Comparison of ENCODE assay signal across 30 cellular contexts in genomic region chr13:101346942-101347728, GRCh38.
DNase-seq lines count a peak whose midpoint lies in the region; ATAC-seq lines count a peak whose summit lies in the region.
"Had no signal": no experiment of that assay in that cellular context is flagged by ENCODE, and none has a peak within 500 bp of the region (broad histone marks: within the 10 kb centered on the region; RNA-seq: fewer than 3 reads in every experiment).

No MANE protein-coding gene starts in this region.

- no peaks in the 10 kb centered on the region for H3K36me3 ChIP-seq in CD8-positive, alpha-beta memory T cell (ENCODE audit: insufficient read depth, low read length)
- H3K36me3 ChIP-seq: colonic mucosa, esophagus muscularis mucosa, right lobe of liver, transverse colon had no signal

- peak overlapping the region; percentile 62 for H3K27ac Mint-ChIP-seq in activated T-cell treated with anti-CD3 and anti-CD28 coated beads, Interleukin-2, amount 50 U/mL, for 72 hours
- H3K27ac Mint-ChIP-seq in activated T-cell treated with anti-CD3 and anti-CD28 coated beads, Interleukin-2, amount 50 U/mL, for 24 hours, result no peak overlapping the region
- H3K27ac Mint-ChIP-seq in CD8-positive, alpha-beta memory T cell, result no peak overlapping the region
- H3K27ac Mint-ChIP-seq: activated naive CD8-positive, alpha-beta T cell; B cell; stimulated activated naive CD8-positive, alpha-beta T cell treated with anti-CD3 and anti-CD28 coated beads, Interleukin-15, amount 100 ng/mL, for 72 hours; WTC11 had no signal

- no peak overlapping the region for H3K27ac ChIP-seq in CD8-positive, alpha-beta memory T cell (ENCODE audit: low read depth, low read length)
- H3K27ac ChIP-seq: 22Rv1, colonic mucosa, esophagus muscularis mucosa, HL-60, parathyroid adenoma, right lobe of liver, transverse colon had no signal

- CTCF ChIA-PET in CD8-positive, alpha-beta memory T cell (lab: Charles Lee), result interaction anchor here (0.5 kb wide), 1 partner anchor 1605 kb away, joined by 3 read pairs; no protein-coding TSS in a partner anchor

- no peak overlapping the region for H3K4me3 Mint-ChIP-seq in activated T-cell treated with anti-CD3 and anti-CD28 coated beads, Interleukin-2, amount 50 U/mL, for 72 hours
- no peak overlapping the region for H3K4me3 Mint-ChIP-seq in activated T-cell treated with anti-CD3 and anti-CD28 coated beads, Interleukin-2, amount 50 U/mL, for 24 hours
- H3K4me3 Mint-ChIP-seq in CD8-positive, alpha-beta memory T cell, result no peak overlapping the region
- H3K4me3 Mint-ChIP-seq: activated naive CD8-positive, alpha-beta T cell; B cell; H9; stimulated activated naive CD8-positive, alpha-beta T cell treated with anti-CD3 and anti-CD28 coated beads, Interleukin-15, amount 100 ng/mL, for 72 hours; WTC11 had no signal

- no peaks in the 10 kb centered on the region for H3K36me3 Mint-ChIP-seq in activated T-cell treated with anti-CD3 and anti-CD28 coated beads, Interleukin-2, amount 50 U/mL, for 72 hours (ENCODE audit: insufficient read depth in 2 of 2)
- H3K36me3 Mint-ChIP-seq in activated T-cell treated with anti-CD3 and anti-CD28 coated beads, Interleukin-2, amount 50 U/mL, for 24 hours (ENCODE audit: low read depth), result no peaks in the 10 kb centered on the region
- no peaks in the 10 kb centered on the region for H3K36me3 Mint-ChIP-seq in CD8-positive, alpha-beta memory T cell
- H3K36me3 Mint-ChIP-seq: activated naive CD8-positive, alpha-beta T cell; WTC11 had no signal

- H3K4me1 ChIP-seq in CD8-positive, alpha-beta memory T cell (ENCODE audit: insufficient read depth, low read length), result no peaks in the 10 kb centered on the region
- H3K4me1 ChIP-seq: colonic mucosa, esophagus muscularis mucosa, parathyroid adenoma, right lobe of liver, transverse colon had no signal

- POLR2A ChIA-PET in CD8-positive, alpha-beta memory T cell (lab: Charles Lee), result no interaction called here

- DNase-seq in activated T-cell treated with anti-CD3 and anti-CD28 coated beads, Interleukin-2, amount 50 U/mL, for 72 hours, result no peak
- no peak for DNase-seq in activated T-cell treated with anti-CD3 and anti-CD28 coated beads, Interleukin-2, amount 50 U/mL, for 24 hours
- peak; percentile 75 for DNase-seq in amniotic epithelial cell (ENCODE audit: low read depth)
- peak; percentile 24 for DNase-seq in fibroblast of peridontal ligament (ENCODE audit: extremely low read depth)
- no peak for DNase-seq in CD8-positive, alpha-beta memory T cell
- no peak for DNase-seq in activated CD4-positive, alpha-beta T cell treated with anti-CD3 and anti-CD28 coated beads, Interleukin-2, amount 50 U/mL, for 4 hours
- DNase-seq in LoVo (ENCODE audit: low spot score), result no peak
- DNase-seq: activated CD8-positive, alpha-beta memory T cell treated with anti-CD3 and anti-CD28 coated beads, Interleukin-2, amount 50 U/mL, for 4 hours; colonic mucosa; effector memory CD4-positive, alpha-beta T cell; H9; NCI-H1092 treated with DMSO at 0.1 percent for 48 hours; NCI-H2029; NCI-H226; right lobe of liver; stimulated activated CD4-positive, alpha-beta T cell treated with anti-CD3 and anti-CD28 coated beads, Interleukin-15, amount 100 ng/mL, for 24 hours; stimulated activated naive CD8-positive, alpha-beta T cell treated with anti-CD3 and anti-CD28 coated beads, Interleukin-15, amount 100 ng/mL, for 72 hours; transverse colon had no signal

- H3K27me3 ChIP-seq in CD8-positive, alpha-beta memory T cell (ENCODE audit: insufficient read depth, low read length, poor library complexity, severe bottlenecking), result no peaks in the 10 kb centered on the region
- H3K27me3 ChIP-seq: colonic mucosa, esophagus muscularis mucosa, transverse colon had no signal

- H3K9me3 Mint-ChIP-seq in activated T-cell treated with anti-CD3 and anti-CD28 coated beads, Interleukin-2, amount 50 U/mL, for 72 hours, result peaks cover 0 to 4% of the 10 kb centered on the region in 2 donors
- no peaks in the 10 kb centered on the region for H3K9me3 Mint-ChIP-seq in activated T-cell treated with anti-CD3 and anti-CD28 coated beads, Interleukin-2, amount 50 U/mL, for 24 hours
- H3K9me3 Mint-ChIP-seq in CD8-positive, alpha-beta memory T cell, result peaks cover 0 to 3% (median 0%) of the 10 kb centered on the region in 5 donors

- H3K27me3 Mint-ChIP-seq in activated T-cell treated with anti-CD3 and anti-CD28 coated beads, Interleukin-2, amount 50 U/mL, for 72 hours (ENCODE audit: low read depth), result no peaks in the 10 kb centered on the region
- H3K27me3 Mint-ChIP-seq in activated T-cell treated with anti-CD3 and anti-CD28 coated beads, Interleukin-2, amount 50 U/mL, for 24 hours, result no peaks in the 10 kb centered on the region
- no peaks in the 10 kb centered on the region for H3K27me3 Mint-ChIP-seq in CD8-positive, alpha-beta memory T cell
- H3K27me3 Mint-ChIP-seq: B cell; stimulated activated naive CD8-positive, alpha-beta T cell treated with anti-CD3 and anti-CD28 coated beads, Interleukin-15, amount 100 ng/mL, for 72 hours had no signal

- peak in 1 of 2 donors; percentile 42 for ATAC-seq in activated T-cell treated with anti-CD3 and anti-CD28 coated beads, Interleukin-2, amount 50 U/mL, for 72 hours (replicated peaks in 1 of 2)
- ATAC-seq in HG02642 (IDR thresholded peaks at IDR 0.05; ENCODE audit: poor library complexity, unreplicated experiment), result no peak
- ATAC-seq: GM12878; HepG2; right lobe of liver; SK-N-SH treated with all-trans-retinoic acid at 6 μM for 48 hours; stimulated activated naive CD8-positive, alpha-beta T cell treated with anti-CD3 and anti-CD28 coated beads, Interleukin-15, amount 100 ng/mL, for 72 hours; WTC11 had no signal

- no peaks in the 10 kb centered on the region for H3K9me3 ChIP-seq in CD8-positive, alpha-beta memory T cell (ENCODE audit: low read length)
- H3K9me3 ChIP-seq: colonic mucosa, esophagus muscularis mucosa, right lobe of liver, transverse colon had no signal

- no peaks in the 10 kb centered on the region for H3K4me1 Mint-ChIP-seq in activated T-cell treated with anti-CD3 and anti-CD28 coated beads, Interleukin-2, amount 50 U/mL, for 72 hours (ENCODE audit: low read depth)
- H3K4me1 Mint-ChIP-seq in activated T-cell treated with anti-CD3 and anti-CD28 coated beads, Interleukin-2, amount 50 U/mL, for 24 hours (ENCODE audit: low read depth), result no peaks in the 10 kb centered on the region
- no peaks in the 10 kb centered on the region for H3K4me1 Mint-ChIP-seq in CD8-positive, alpha-beta memory T cell
- H3K4me1 Mint-ChIP-seq: B cell; stimulated activated naive CD8-positive, alpha-beta T cell treated with anti-CD3 and anti-CD28 coated beads, Interleukin-15, amount 100 ng/mL, for 72 hours had no signal

- H3K4me3 ChIP-seq in CD8-positive, alpha-beta memory T cell (ENCODE audit: low read length), result no peak overlapping the region
- H3K4me3 ChIP-seq: colonic mucosa, esophagus muscularis mucosa, GM12878, lung, right lobe of liver, transverse colon had no signal

Comparison
In these comparisons a context has a peak if more than half of its experiments do, and no peak if none do; other contexts are left out.
1. DNase-seq: peak in amniotic epithelial cell (single experiment) and fibroblast of peridontal ligament (single experiment); none in activated T-cell treated with anti-CD3 and anti-CD28 coated beads, Interleukin-2, amount 50 U/mL, for 72 hours (0 of 2), activated T-cell treated with anti-CD3 and anti-CD28 coated beads, Interleukin-2, amount 50 U/mL, for 24 hours (single experiment), CD8-positive, alpha-beta memory T cell (0 of 5), activated CD4-positive, alpha-beta T cell treated with anti-CD3 and anti-CD28 coated beads, Interleukin-2, amount 50 U/mL, for 4 hours (0 of 2) and LoVo (single experiment).